In the genomic region with DNA sequence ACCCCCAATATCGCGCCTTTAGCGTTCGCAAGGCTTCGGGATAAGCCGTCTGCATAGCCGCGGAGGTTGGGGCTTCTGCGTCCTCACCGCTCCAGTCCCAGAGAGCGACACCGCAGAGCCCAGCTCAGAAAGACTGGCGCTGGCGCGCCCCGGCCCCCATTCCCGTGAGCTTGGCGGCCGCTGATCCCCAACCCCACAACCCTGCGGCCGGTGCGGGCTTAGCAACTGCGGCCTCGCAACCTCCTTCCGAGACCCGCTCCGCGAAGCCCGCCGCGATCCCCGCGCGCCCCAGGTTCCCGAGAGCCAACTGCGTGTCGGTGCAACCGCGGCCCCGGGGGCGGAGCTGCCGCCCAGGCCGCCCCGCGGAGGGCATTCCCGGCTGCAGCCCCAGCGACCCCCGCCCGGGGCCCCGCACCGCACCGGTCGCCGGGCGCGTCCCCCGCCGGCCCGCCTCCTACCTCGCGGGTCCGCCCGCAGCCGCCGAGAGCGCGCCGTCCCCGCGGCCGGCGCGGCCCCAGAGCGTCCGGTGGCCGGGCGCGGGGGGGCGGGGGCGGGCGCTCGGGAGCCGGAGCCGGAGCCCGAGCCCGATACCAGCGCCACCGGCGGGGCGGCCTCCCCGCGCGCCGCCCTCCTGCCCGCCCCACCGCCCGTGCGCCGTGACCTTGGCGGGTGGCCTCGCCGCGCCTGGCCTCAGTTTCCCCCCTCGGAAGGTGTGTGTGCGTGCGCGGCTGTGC, we compare ENCODE assay signal across 1 cellular context.
TF ChIP-seq lines count a peak whose summit lies in the region.

No MANE protein-coding gene starts in this region.

TF ChIP-seq in K562, 482 proteins besides CTCF, POLR2A, EP300 and RAD21 (continued from another document):
- TF ChIP-seq, protein P1, sequence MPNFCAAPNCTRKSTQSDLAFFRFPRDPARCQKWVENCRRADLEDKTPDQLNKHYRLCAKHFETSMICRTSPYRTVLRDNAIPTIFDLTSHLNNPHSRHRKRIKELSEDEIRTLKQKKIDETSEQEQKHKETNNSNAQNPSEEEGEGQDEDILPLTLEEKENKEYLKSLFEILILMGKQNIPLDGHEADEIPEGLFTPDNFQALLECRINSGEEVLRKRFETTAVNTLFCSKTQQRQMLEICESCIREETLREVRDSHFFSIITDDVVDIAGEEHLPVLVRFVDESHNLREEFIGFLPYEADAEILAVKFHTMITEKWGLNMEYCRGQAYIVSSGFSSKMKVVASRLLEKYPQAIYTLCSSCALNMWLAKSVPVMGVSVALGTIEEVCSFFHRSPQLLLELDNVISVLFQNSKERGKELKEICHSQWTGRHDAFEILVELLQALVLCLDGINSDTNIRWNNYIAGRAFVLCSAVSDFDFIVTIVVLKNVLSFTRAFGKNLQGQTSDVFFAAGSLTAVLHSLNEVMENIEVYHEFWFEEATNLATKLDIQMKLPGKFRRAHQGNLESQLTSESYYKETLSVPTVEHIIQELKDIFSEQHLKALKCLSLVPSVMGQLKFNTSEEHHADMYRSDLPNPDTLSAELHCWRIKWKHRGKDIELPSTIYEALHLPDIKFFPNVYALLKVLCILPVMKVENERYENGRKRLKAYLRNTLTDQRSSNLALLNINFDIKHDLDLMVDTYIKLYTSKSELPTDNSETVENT (CRISPR knock-in tag; IDR thresholded peaks at IDR 0.05), result 0 out of 2 replicates have a peak, but pooled peaks have one; percentile 35
- peak; percentile 95 for TF ChIP-seq ZBTB1 (CRISPR knock-in tag; IDR thresholded peaks at IDR 0.05; ENCODE audit: borderline replicate concordance, low read depth)
- 0 out of 2 replicates have a peak, but pooled peaks have one; percentile 14 for TF ChIP-seq CREM (IDR thresholded peaks at IDR 0.05; ENCODE audit: low read depth)
- no peak for TF ChIP-seq SIN3A (IDR thresholded peaks at IDR 0.05; ENCODE audit: borderline replicate concordance in 2 of 2, control insufficient read depth in 1 of 2, low read depth in 2 of 2, low read length in 2 of 2)
- TF ChIP-seq, protein P2, sequence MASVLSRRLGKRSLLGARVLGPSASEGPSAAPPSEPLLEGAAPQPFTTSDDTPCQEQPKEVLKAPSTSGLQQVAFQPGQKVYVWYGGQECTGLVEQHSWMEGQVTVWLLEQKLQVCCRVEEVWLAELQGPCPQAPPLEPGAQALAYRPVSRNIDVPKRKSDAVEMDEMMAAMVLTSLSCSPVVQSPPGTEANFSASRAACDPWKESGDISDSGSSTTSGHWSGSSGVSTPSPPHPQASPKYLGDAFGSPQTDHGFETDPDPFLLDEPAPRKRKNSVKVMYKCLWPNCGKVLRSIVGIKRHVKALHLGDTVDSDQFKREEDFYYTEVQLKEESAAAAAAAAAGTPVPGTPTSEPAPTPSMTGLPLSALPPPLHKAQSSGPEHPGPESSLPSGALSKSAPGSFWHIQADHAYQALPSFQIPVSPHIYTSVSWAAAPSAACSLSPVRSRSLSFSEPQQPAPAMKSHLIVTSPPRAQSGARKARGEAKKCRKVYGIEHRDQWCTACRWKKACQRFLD (CRISPR knock-in tag; IDR thresholded peaks at IDR 0.05), result 0 out of 2 replicates have a peak, but pooled peaks have one; percentile 28
- no peak for TF ChIP-seq CHD1 (IDR thresholded peaks at IDR 0.05; ENCODE audit: low read length)
- 0 out of 2 replicates have a peak, but pooled peaks have one; percentile 41 for TF ChIP-seq ZNF282 (CRISPR knock-in tag; IDR thresholded peaks at IDR 0.05)
- no peak for TF ChIP-seq CC2D1A (IDR thresholded peaks at IDR 0.05)
- TF ChIP-seq PHF8 (IDR thresholded peaks at IDR 0.05; ENCODE audit: borderline replicate concordance, low read length), result peak; percentile 33; the same call in 1 of the 2 replicates
- 0 out of 2 replicates have a peak, but pooled peaks have one; percentile 15 for TF ChIP-seq PHB (CRISPR knock-in tag; IDR thresholded peaks at IDR 0.05)
- peak; percentile 52 for TF ChIP-seq TAF1 (IDR thresholded peaks at IDR 0.05; ENCODE audit: control insufficient read depth, extremely low read depth, insufficient read depth, low read length, severe bottlenecking)
- peak; percentile 15; the same call in 1 of the 2 replicates for TF ChIP-seq ZNF197 (CRISPR knock-in tag; IDR thresholded peaks at IDR 0.05; ENCODE audit: low read depth)
- peak in 1 of 2 experiments; percentile 34; a peak in 2 of 4 replicates for TF ChIP-seq MAZ (CRISPR knock-in tag; conservative IDR thresholded peaks at IDR 0.05 in 1 of 2, IDR thresholded peaks at IDR 0.05 in 1 of 2)
- TF ChIP-seq, protein P3, sequence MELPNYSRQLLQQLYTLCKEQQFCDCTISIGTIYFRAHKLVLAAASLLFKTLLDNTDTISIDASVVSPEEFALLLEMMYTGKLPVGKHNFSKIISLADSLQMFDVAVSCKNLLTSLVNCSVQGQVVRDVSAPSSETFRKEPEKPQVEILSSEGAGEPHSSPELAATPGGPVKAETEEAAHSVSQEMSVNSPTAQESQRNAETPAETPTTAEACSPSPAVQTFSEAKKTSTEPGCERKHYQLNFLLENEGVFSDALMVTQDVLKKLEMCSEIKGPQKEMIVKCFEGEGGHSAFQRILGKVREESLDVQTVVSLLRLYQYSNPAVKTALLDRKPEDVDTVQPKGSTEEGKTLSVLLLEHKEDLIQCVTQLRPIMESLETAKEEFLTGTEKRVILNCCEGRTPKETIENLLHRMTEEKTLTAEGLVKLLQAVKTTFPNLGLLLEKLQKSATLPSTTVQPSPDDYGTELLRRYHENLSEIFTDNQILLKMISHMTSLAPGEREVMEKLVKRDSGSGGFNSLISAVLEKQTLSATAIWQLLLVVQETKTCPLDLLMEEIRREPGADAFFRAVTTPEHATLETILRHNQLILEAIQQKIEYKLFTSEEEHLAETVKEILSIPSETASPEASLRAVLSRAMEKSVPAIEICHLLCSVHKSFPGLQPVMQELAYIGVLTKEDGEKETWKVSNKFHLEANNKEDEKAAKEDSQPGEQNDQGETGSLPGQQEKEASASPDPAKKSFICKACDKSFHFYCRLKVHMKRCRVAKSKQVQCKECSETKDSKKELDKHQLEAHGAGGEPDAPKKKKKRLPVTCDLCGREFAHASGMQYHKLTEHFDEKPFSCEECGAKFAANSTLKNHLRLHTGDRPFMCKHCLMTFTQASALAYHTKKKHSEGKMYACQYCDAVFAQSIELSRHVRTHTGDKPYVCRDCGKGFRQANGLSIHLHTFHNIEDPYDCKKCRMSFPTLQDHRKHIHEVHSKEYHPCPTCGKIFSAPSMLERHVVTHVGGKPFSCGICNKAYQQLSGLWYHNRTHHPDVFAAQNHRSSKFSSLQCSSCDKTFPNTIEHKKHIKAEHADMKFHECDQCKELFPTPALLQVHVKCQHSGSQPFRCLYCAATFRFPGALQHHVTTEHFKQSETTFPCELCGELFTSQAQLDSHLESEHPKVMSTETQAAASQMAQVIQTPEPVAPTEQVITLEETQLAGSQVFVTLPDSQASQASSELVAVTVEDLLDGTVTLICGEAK (IDR thresholded peaks at IDR 0.05), result peak; percentile 37; the same call in 1 of the 2 replicates
- TF ChIP-seq, protein P3 (CRISPR knock-in tag; IDR thresholded peaks at IDR 0.05), result no peak
- peak; percentile 76; the same call in 1 of the 2 replicates for TF ChIP-seq GATAD2B (IDR thresholded peaks at IDR 0.05; ENCODE audit: borderline replicate concordance)
- TF ChIP-seq RBBP5 (IDR thresholded peaks at IDR 0.05; ENCODE audit: borderline replicate concordance, insufficient read depth, low read length, poor library complexity, severe bottlenecking), result peak; percentile 28
- TF ChIP-seq, protein P4, sequence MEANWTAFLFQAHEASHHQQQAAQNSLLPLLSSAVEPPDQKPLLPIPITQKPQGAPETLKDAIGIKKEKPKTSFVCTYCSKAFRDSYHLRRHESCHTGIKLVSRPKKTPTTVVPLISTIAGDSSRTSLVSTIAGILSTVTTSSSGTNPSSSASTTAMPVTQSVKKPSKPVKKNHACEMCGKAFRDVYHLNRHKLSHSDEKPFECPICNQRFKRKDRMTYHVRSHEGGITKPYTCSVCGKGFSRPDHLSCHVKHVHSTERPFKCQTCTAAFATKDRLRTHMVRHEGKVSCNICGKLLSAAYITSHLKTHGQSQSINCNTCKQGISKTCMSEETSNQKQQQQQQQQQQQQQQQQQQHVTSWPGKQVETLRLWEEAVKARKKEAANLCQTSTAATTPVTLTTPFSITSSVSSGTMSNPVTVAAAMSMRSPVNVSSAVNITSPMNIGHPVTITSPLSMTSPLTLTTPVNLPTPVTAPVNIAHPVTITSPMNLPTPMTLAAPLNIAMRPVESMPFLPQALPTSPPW (CRISPR knock-in tag; IDR thresholded peaks at IDR 0.05), result peak; percentile 98
- TF ChIP-seq MED1 (CRISPR knock-in tag; IDR thresholded peaks at IDR 0.05; ENCODE audit: borderline replicate concordance), result no peak
- 0 out of 2 replicates have a peak, but pooled peaks have one; percentile 46 for TF ChIP-seq KAT7 (CRISPR knock-in tag; IDR thresholded peaks at IDR 0.05; ENCODE audit: borderline replicate concordance)
- TF ChIP-seq SAFB (IDR thresholded peaks at IDR 0.05; ENCODE audit: borderline replicate concordance, low read depth, low read length), result no peak
- TF ChIP-seq, protein P5, sequence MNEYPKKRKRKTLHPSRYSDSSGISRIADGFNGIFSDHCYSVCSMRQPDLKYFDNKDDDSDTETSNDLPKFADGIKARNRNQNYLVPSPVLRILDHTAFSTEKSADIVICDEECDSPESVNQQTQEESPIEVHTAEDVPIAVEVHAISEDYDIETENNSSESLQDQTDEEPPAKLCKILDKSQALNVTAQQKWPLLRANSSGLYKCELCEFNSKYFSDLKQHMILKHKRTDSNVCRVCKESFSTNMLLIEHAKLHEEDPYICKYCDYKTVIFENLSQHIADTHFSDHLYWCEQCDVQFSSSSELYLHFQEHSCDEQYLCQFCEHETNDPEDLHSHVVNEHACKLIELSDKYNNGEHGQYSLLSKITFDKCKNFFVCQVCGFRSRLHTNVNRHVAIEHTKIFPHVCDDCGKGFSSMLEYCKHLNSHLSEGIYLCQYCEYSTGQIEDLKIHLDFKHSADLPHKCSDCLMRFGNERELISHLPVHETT (CRISPR knock-in tag; conservative IDR thresholded peaks at IDR 0.05 in 1 of 2, IDR thresholded peaks at IDR 0.05 in 1 of 2), result peak in 1 of 2 experiments; percentile 92; a peak in 2 of 4 replicates
- TF ChIP-seq CXXC5 (CRISPR knock-in tag; IDR thresholded peaks at IDR 0.05), result peak; percentile 74
- peak; percentile 12 for TF ChIP-seq MTA3 (IDR thresholded peaks at IDR 0.05; ENCODE audit: borderline replicate concordance)
